Comparison of ENCODE assay signal across 8 cellular contexts in the genomic region with DNA sequence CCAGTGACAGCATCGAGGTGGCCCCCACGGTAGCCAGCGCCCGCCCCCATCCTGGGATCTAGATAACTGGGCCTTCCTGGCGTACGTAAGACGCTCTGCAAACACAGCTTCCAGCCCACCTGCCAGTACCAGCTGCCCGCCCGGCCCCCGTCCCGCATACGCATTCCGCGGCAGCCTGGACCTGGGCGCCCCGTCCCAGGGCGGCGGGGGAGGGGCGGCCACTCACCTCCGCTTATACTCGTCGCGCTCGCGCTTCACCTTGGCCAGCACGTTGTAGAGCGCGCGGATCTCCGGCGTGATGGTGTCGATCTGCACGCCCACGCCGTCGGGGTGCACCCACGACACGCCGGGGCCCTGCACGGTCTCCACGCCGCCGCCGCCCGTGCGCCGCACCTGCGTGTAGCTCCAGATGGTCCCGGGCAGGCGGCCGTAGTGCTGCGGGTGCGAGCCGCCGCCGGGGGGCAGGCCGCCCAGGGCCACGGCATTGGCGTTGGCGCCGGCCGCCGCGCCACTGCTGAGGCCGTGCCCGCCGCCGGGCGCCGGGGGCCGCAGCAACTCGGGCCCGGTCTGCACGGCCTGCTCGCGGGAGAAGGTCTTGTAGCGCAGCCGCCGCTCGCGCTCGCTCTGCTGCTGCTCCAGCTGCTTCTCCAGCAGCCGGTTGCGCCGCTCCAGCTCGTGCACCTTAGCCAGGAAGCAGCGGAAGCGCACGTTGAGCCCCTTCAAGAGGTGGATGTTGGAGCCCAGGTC. TPM values are rescaled to one million over a fixed set of nuclear protein-coding genes. Genes with fewer than 3 reads are reported as not detected.
DNase-seq lines count a peak whose midpoint lies in the region; ATAC-seq and TF ChIP-seq lines count a peak whose summit lies in the region.

No MANE protein-coding gene starts in this region.

- no peaks in the 10 kb centered on the region for H3K27me3 ChIP-seq in gastroesophageal sphincter

- H3K27ac Mint-ChIP-seq in activated T-helper 2 cell treated with anti-CD3 and anti-CD28 coated beads, Interferon-gamma antibody, Interleukin-2, Interleukin-4, amounts not matched to agents 10 μg/mL and 5 μg/mL and 100 μg/mL, durations not matched to agents 14 hours and 24 hours and 36 hours, result peak overlapping the region; percentile 26
- no peak overlapping the region for H3K27ac Mint-ChIP-seq in progenitor cell of endocrine pancreas

- CTCF ChIA-PET in OCI-LY7 (lab: Charles Lee; ENCODE audit: unreplicated experiment), result no interaction called here

- H3K27ac ChIP-seq in OCI-LY7 (ENCODE audit: low read depth, low read length, poor library complexity, severe bottlenecking) (no peak overlapping the region), gastroesophageal sphincter (peak overlapping the region; percentile 19 to 97 (median 92))

- no peaks in the 10 kb centered on the region for H3K36me3 ChIP-seq in OCI-LY7 (ENCODE audit: insufficient read depth, low read length)
- no peaks in the 10 kb centered on the region for H3K36me3 ChIP-seq in gastroesophageal sphincter

- peaks cover 59% of the 10 kb centered on the region for H3K4me1 Mint-ChIP-seq in activated T-helper 2 cell treated with anti-CD3 and anti-CD28 coated beads, Interferon-gamma antibody, Interleukin-2, Interleukin-4, amounts not matched to agents 10 μg/mL and 5 μg/mL and 100 μg/mL, durations not matched to agents 14 hours and 24 hours and 36 hours (ENCODE audit: low read depth)
- peaks cover 22% of the 10 kb centered on the region for H3K4me1 Mint-ChIP-seq in progenitor cell of endocrine pancreas (ENCODE audit: low read depth)

- H3K4me3 Mint-ChIP-seq in activated T-helper 2 cell treated with anti-CD3 and anti-CD28 coated beads, Interferon-gamma antibody, Interleukin-2, Interleukin-4, amounts not matched to agents 10 μg/mL and 5 μg/mL and 100 μg/mL, durations not matched to agents 14 hours and 24 hours and 36 hours (ENCODE audit: low read depth), result peak overlapping the region; percentile 86
- peak overlapping the region; percentile 82 for H3K4me3 Mint-ChIP-seq in progenitor cell of endocrine pancreas (ENCODE audit: low read depth)

- BruUV-seq in OCI-LY7 (replicated peaks; lab: Mats Ljungman, UMichigan), result no TSS peak

- DNase-seq in GM13976 (ENCODE audit: low spot score) (peak; percentile 57), OCI-LY7 (ENCODE audit: low spot score) (peak; percentile 46), progenitor cell of endocrine pancreas (ENCODE audit: low spot score, unreplicated experiment) (peak; percentile 53), NCI-H2107 (lab: John Stamatoyannopoulos, UW) (no peak), HPDE6-E6E7 (ENCODE audit: extremely low spot score) (no peak)
- DNase-seq in activated T-helper 2 cell treated with anti-CD3 and anti-CD28 coated beads, Interferon-gamma antibody, Interleukin-2, Interleukin-4, amounts not matched to agents 10 μg/mL and 5 μg/mL and 100 μg/mL, durations not matched to agents 14 hours and 24 hours and 36 hours (ENCODE audit: low spot score), result no peak

- H4K20me1 ChIP-seq in OCI-LY7 (ENCODE audit: insufficient read depth, low read length), result no peaks in the 10 kb centered on the region

- intact Hi-C loops in OCI-LY7 (cut with micrococcal nuclease; ENCODE audit: unreplicated experiment), result loop anchor here (5.0 kb wide), 1 partner anchor 43 kb away; no protein-coding TSS in a partner anchor
- intact Hi-C loops in activated T-helper 2 cell treated with anti-CD3 and anti-CD28 coated beads, Interferon-gamma antibody, Interleukin-2, Interleukin-4, amounts not matched to agents 10 μg/mL and 5 μg/mL and 100 μg/mL, durations not matched to agents 14 hours and 24 hours and 36 hours (cut with micrococcal nuclease), result loop anchor here (5.0 kb wide), 2 partner anchors 47 to 297 kb away; a partner anchor contains a TSS

- H3K27me3 Mint-ChIP-seq in activated T-helper 2 cell treated with anti-CD3 and anti-CD28 coated beads, Interferon-gamma antibody, Interleukin-2, Interleukin-4, amounts not matched to agents 10 μg/mL and 5 μg/mL and 100 μg/mL, durations not matched to agents 14 hours and 24 hours and 36 hours (ENCODE audit: low read depth), result peaks cover 4% of the 10 kb centered on the region
- H3K27me3 Mint-ChIP-seq in progenitor cell of endocrine pancreas, result peaks cover 43% of the 10 kb centered on the region

- H2AFZ ChIP-seq in OCI-LY7 (ENCODE audit: low read length), result no peak overlapping the region

- H3K4me2 ChIP-seq in OCI-LY7 (ENCODE audit: low read length), result peak overlapping the region; percentile 42; the same call in 1 of the 2 replicates

- H3K79me2 ChIP-seq in OCI-LY7 (ENCODE audit: insufficient read depth, low read depth, low read length), result no peaks in the 10 kb centered on the region

- peaks cover 14% of the 10 kb centered on the region for H3K4me1 ChIP-seq in OCI-LY7 (ENCODE audit: insufficient read depth, low read length, poor library complexity, severe bottlenecking)
- H3K4me1 ChIP-seq in gastroesophageal sphincter, result peaks cover 0 to 57% (median 32%) of the 10 kb centered on the region in 3 donors

- no peaks in the 10 kb centered on the region for H3K9me3 ChIP-seq in OCI-LY7 (ENCODE audit: low read length)
- no peaks in the 10 kb centered on the region for H3K9me3 ChIP-seq in gastroesophageal sphincter

- no peak for TF ChIP-seq POLR2A in gastroesophageal sphincter (IDR thresholded peaks at IDR 0.05)

- no peak for TF ChIP-seq EP300 in gastroesophageal sphincter (IDR thresholded peaks at IDR 0.05)

- H3K4me3 ChIP-seq in OCI-LY7 (ENCODE audit: low read depth, low read length, poor library complexity, severe bottlenecking), result peak overlapping the region; percentile 35
- peak overlapping the region; percentile 89 to 90 for H3K4me3 ChIP-seq in gastroesophageal sphincter

- no CpG with 5 or more reads among the region's 89 CpGs for WGBS in gastroesophageal sphincter (ENCODE audit: low coverage in 1 of 2), 2 donors

- POLR2A ChIA-PET in OCI-LY7 (lab: Charles Lee), result no interaction called here

- no peaks in the 10 kb centered on the region for H3K9me2 ChIP-seq in OCI-LY7 (ENCODE audit: insufficient read depth, low read length)

- ATAC-seq in HG02840 (IDR thresholded peaks at IDR 0.05; ENCODE audit: low FRiP score, unreplicated experiment), result peak; percentile 17
- peak; percentile 13 for ATAC-seq in gastroesophageal sphincter

- H3K9me3 Mint-ChIP-seq in activated T-helper 2 cell treated with anti-CD3 and anti-CD28 coated beads, Interferon-gamma antibody, Interleukin-2, Interleukin-4, amounts not matched to agents 10 μg/mL and 5 μg/mL and 100 μg/mL, durations not matched to agents 14 hours and 24 hours and 36 hours, result no peaks in the 10 kb centered on the region
- no peaks in the 10 kb centered on the region for H3K9me3 Mint-ChIP-seq in progenitor cell of endocrine pancreas (ENCODE audit: low read depth)

- TF ChIP-seq CTCF in GM13976 (IDR thresholded peaks at IDR 0.05; ENCODE audit: borderline replicate concordance, control extremely low read depth, extremely low read depth, insufficient read depth, missing control alignments) (peak; percentile 51), OCI-LY7 (conservative IDR thresholded peaks at IDR 0.05; ENCODE audit: low read length) (no peak), gastroesophageal sphincter (IDR thresholded peaks at IDR 0.05) (peak in 2 of 4 experiments; percentile 30 to 31), progenitor cell of endocrine pancreas (IDR thresholded peaks at IDR 0.05; ENCODE audit: unreplicated experiment) (peak; percentile 26)

- in situ Hi-C loops in GM13976 (cut with MboI; ENCODE audit: low sequenced_read_pairs, unreplicated experiment), result no loop called here

- peaks cover 32% of the 10 kb centered on the region for H3K36me3 Mint-ChIP-seq in activated T-helper 2 cell treated with anti-CD3 and anti-CD28 coated beads, Interferon-gamma antibody, Interleukin-2, Interleukin-4, amounts not matched to agents 10 μg/mL and 5 μg/mL and 100 μg/mL, durations not matched to agents 14 hours and 24 hours and 36 hours (ENCODE audit: low read depth)
- peaks cover 3% of the 10 kb centered on the region for H3K36me3 Mint-ChIP-seq in progenitor cell of endocrine pancreas (ENCODE audit: insufficient read depth)

RNA-seq across cellular contexts. Expression of a gene that starts 0.9 kb away (rescaled TPM):
- 0.06 and 0.08 TPM in 2 replicates for total RNA-seq in OCI-LY7 (2014; rRNA removed; shearing (Covaris generic))
- 0.20 and 0.44 TPM in 2 replicates for total RNA-seq in OCI-LY7 (2022)
- total RNA-seq in activated T-helper 2 cell treated with anti-CD3 and anti-CD28 coated beads, Interferon-gamma antibody, Interleukin-2, Interleukin-4, amounts not matched to agents 10 μg/mL and 5 μg/mL and 100 μg/mL, durations not matched to agents 14 hours and 24 hours and 36 hours, result 48.5 and 49.4 TPM in 2 replicates
- total RNA-seq in gastroesophageal sphincter, result 10 to 100 TPM in 3 of 4 donors, 1 to 10 TPM in 1; 9.3 to 18.4 (median 12.7) TPM
- 21.0 and 24.4 TPM in 2 replicates for total RNA-seq in progenitor cell of endocrine pancreas

RNA-seq across cellular contexts. Expression of a gene that starts 53.3 kb away (rescaled TPM):
- 3.8 and 6.1 TPM in 2 replicates for total RNA-seq in OCI-LY7 (2014; rRNA removed; shearing (Covaris generic))
- 6.2 and 7.6 TPM in 2 replicates for total RNA-seq in OCI-LY7 (2022)
- total RNA-seq in activated T-helper 2 cell treated with anti-CD3 and anti-CD28 coated beads, Interferon-gamma antibody, Interleukin-2, Interleukin-4, amounts not matched to agents 10 μg/mL and 5 μg/mL and 100 μg/mL, durations not matched to agents 14 hours and 24 hours and 36 hours, result 4.4 and 5.0 TPM in 2 replicates
- total RNA-seq in gastroesophageal sphincter, result 10 to 100 TPM; 19.9 to 24.8 (median 22.5) TPM
- 29.3 and 30.0 TPM in 2 replicates for total RNA-seq in progenitor cell of endocrine pancreas

Comparison
In these comparisons a context has a peak if more than half of its experiments do, and no peak if none do; other contexts are left out.
1. DNase-seq: peak in GM13976 (single experiment), OCI-LY7 (single experiment) and progenitor cell of endocrine pancreas (single experiment); none in activated T-helper 2 cell treated with anti-CD3 and anti-CD28 coated beads, Interferon-gamma antibody, Interleukin-2, Interleukin-4, amounts not matched to agents 10 μg/mL and 5 μg/mL and 100 μg/mL, durations not matched to agents 14 hours and 24 hours and 36 hours (single experiment), NCI-H2107 (single experiment) and HPDE6-E6E7 (single experiment).
2. RNA of a gene that starts 0.9 kb away (total RNA-seq): 48.5 to 49.4 TPM in activated T-helper 2 cell treated with anti-CD3 and anti-CD28 coated beads, Interferon-gamma antibody, Interleukin-2, Interleukin-4, amounts not matched to agents 10 μg/mL and 5 μg/mL and 100 μg/mL, durations not matched to agents 14 hours and 24 hours and 36 hours, 21.0 to 24.4 TPM in progenitor cell of endocrine pancreas and 9.3 to 18.4 TPM in gastroesophageal sphincter; 0.06 to 0.44 TPM in OCI-LY7; every median in the first group is over 4 times any median in the second.